30 cellular contexts compared by ENCODE assay signal in genomic region chr3:172047567-172048115, GRCh38.
"Had no signal": no experiment of that assay in that cellular context is flagged by ENCODE, and none has a peak within 500 bp of the region (broad histone marks: within the 10 kb centered on the region; RNA-seq: fewer than 3 reads in every experiment).

No MANE protein-coding gene starts in this region.

- H3K27ac ChIP-seq: hepatocyte, prostate gland, sigmoid colon, stomach, suprapubic skin, upper lobe of right lung had no signal

- H3K4me1 Mint-ChIP-seq: naive B cell had no signal

- H3K9me3 ChIP-seq: gastrocnemius medialis, pancreas, prostate gland, sigmoid colon, stomach, suprapubic skin, tibial artery, upper lobe of right lung had no signal

- H3K4me1 ChIP-seq: prostate gland had no signal

- H3K27me3 Mint-ChIP-seq: activated CD4-positive, alpha-beta T cell treated with anti-CD3 and anti-CD28 coated beads for 36 hours; activated CD8-positive, alpha-beta memory T cell treated with anti-CD3 and anti-CD28 coated beads, Interleukin-2, amount 10 ng/mL, durations not matched to agents 7 days and 5 days; activated naive CD4-positive, alpha-beta T cell treated with anti-CD3 and anti-CD28 coated beads, Interleukin-2, amount 50 U/mL, for 24 hours; central memory CD8-positive, alpha-beta T cell; stimulated activated naive B cell treated with anti-CD40 and anti-IgM and Interleukin-4, amounts not matched to agents 10 μg/mL and 1 μg/mL and 100 μg/mL, for 72 hours had no signal

- ATAC-seq: activated CD4-positive, alpha-beta T cell treated with anti-CD3 and anti-CD28 coated beads for 36 hours; activated CD8-positive, alpha-beta memory T cell treated with anti-CD3 and anti-CD28 coated beads, Interleukin-2, amount 10 ng/mL, durations not matched to agents 7 days and 5 days; activated CD8-positive, alpha-beta T cell treated with anti-CD3 and anti-CD28 coated beads, Interleukin-2, amount 10 ng/mL, durations not matched to agents 7 days and 5 days; gastrocnemius medialis; left cardiac atrium; left ventricle myocardium superior; pancreas; stimulated activated naive B cell treated with anti-CD40 and anti-IgM and Interleukin-4, amounts not matched to agents 10 μg/mL and 1 μg/mL and 100 μg/mL, for 72 hours; upper lobe of right lung had no signal

- H3K9me3 Mint-ChIP-seq: activated naive CD4-positive, alpha-beta T cell treated with anti-CD3 and anti-CD28 coated beads, Interleukin-2, amount 50 U/mL, for 24 hours; activated T-helper 2 cell treated with anti-CD3 and anti-CD28 coated beads, Interferon-gamma antibody, Interleukin-2, Interleukin-4, amounts not matched to agents 10 μg/mL and 5 μg/mL and 100 μg/mL, durations not matched to agents 14 hours and 24 hours and 36 hours; central memory CD8-positive, alpha-beta T cell; neural crest cell had no signal

- H3K4me3 ChIP-seq: gastrocnemius medialis, hepatocyte, pancreas, prostate gland, sigmoid colon, stomach, suprapubic skin, tibial artery, upper lobe of right lung had no signal

- H3K27me3 ChIP-seq: gastrocnemius medialis, hepatocyte, pancreas, sigmoid colon, stomach, suprapubic skin, tibial artery, upper lobe of right lung had no signal

- H2AFZ ChIP-seq: hepatocyte had no signal

- H3K4me3 Mint-ChIP-seq: activated CD4-positive, alpha-beta T cell treated with anti-CD3 and anti-CD28 coated beads for 36 hours; activated CD8-positive, alpha-beta memory T cell treated with anti-CD3 and anti-CD28 coated beads, Interleukin-2, amount 10 ng/mL, durations not matched to agents 7 days and 5 days; activated CD8-positive, alpha-beta T cell treated with anti-CD3 and anti-CD28 coated beads, Interleukin-2, amount 10 ng/mL, durations not matched to agents 7 days and 5 days; activated naive CD4-positive, alpha-beta T cell treated with anti-CD3 and anti-CD28 coated beads, Interleukin-2, amount 50 U/mL, for 24 hours; central memory CD8-positive, alpha-beta T cell; mesothelial cell of epicardium; naive B cell; neural crest cell; stimulated activated naive B cell treated with anti-CD40 and anti-IgM and Interleukin-4, amounts not matched to agents 10 μg/mL and 1 μg/mL and 100 μg/mL, for 72 hours had no signal

- H3K4me2 ChIP-seq: hepatocyte had no signal

- H3K36me3 ChIP-seq: prostate gland had no signal

- DNase-seq: activated CD4-positive, alpha-beta T cell treated with anti-CD3 and anti-CD28 coated beads for 36 hours; activated CD4-positive, CD25-positive, alpha-beta regulatory T cell; activated CD8-positive, alpha-beta memory T cell treated with anti-CD3 and anti-CD28 coated beads, Interleukin-2, amount 10 ng/mL, durations not matched to agents 7 days and 5 days; activated CD8-positive, alpha-beta T cell treated with anti-CD3 and anti-CD28 coated beads, Interleukin-2, amount 10 ng/mL, durations not matched to agents 7 days and 5 days; activated T-cell treated with anti-CD3 and anti-CD28 coated beads, Interleukin-2, amount 50 U/mL, for 48 hours; dermis blood vessel endothelial cell; effector CD8-positive, alpha-beta T cell; gastrocnemius medialis; left cardiac atrium; left ventricle myocardium superior; naive B cell; nucleus accumbens; pancreas; retina; sigmoid colon; small intestine; stimulated activated CD4-positive, alpha-beta T cell treated with anti-CD3 and anti-CD28 coated beads, Interleukin-15, amount 100 ng/mL, for 24 hours; stimulated activated CD4-positive, alpha-beta T cell treated with anti-CD3 and anti-CD28 coated beads, Interleukin-2, amount 100 ng/mL, for 24 hours; stimulated activated naive B cell treated with anti-CD40 and anti-IgM and Interleukin-4, amounts not matched to agents 10 μg/mL and 1 μg/mL and 100 μg/mL, for 72 hours; stomach; tibial artery; upper lobe of right lung had no signal

- H3K27ac Mint-ChIP-seq: activated CD4-positive, alpha-beta T cell treated with anti-CD3 and anti-CD28 coated beads for 36 hours; activated CD8-positive, alpha-beta memory T cell treated with anti-CD3 and anti-CD28 coated beads, Interleukin-2, amount 10 ng/mL, durations not matched to agents 7 days and 5 days; activated CD8-positive, alpha-beta T cell treated with anti-CD3 and anti-CD28 coated beads, Interleukin-2, amount 10 ng/mL, durations not matched to agents 7 days and 5 days; activated naive CD4-positive, alpha-beta T cell treated with anti-CD3 and anti-CD28 coated beads, Interleukin-2, amount 50 U/mL, for 24 hours; activated T-helper 2 cell treated with anti-CD3 and anti-CD28 coated beads, Interferon-gamma antibody, Interleukin-2, Interleukin-4, amounts not matched to agents 10 μg/mL and 5 μg/mL and 100 μg/mL, durations not matched to agents 14 hours and 24 hours and 36 hours; naive B cell; stimulated activated naive B cell treated with anti-CD40 and anti-IgM and Interleukin-4, amounts not matched to agents 10 μg/mL and 1 μg/mL and 100 μg/mL, for 72 hours had no signal
